ENCODE assay signal across 8 cellular contexts in genomic region chr3:137692803-137693431, GRCh38.
DNase-seq lines count a peak whose midpoint lies in the region; ATAC-seq and TF ChIP-seq lines count a peak whose summit lies in the region.

No MANE protein-coding gene starts in this region.

- H3K4me3 ChIP-seq in HEK293 (ENCODE audit: low read depth, low read length) (no peak overlapping the region), PC-3 (ENCODE audit: low read length) (no peak overlapping the region), mesenchymal stem cell (ENCODE audit: insufficient read depth in 1 of 2, low read depth in 1 of 2, low read length in 2 of 2) (no peak overlapping the region)

- H2AK5ac ChIP-seq in mesenchymal stem cell (ENCODE audit: low read length, severe bottlenecking) = no peak overlapping the region

- H4K20me1 ChIP-seq in PC-3 (ENCODE audit: low read length) = no peaks in the 10 kb centered on the region

- H3F3A ChIP-seq in PC-3 (ENCODE audit: low read length, unreplicated experiment) = no peaks in the 10 kb centered on the region

- H2BK5ac ChIP-seq in mesenchymal stem cell (ENCODE audit: low read depth, low read length, poor library complexity, severe bottlenecking) = no peak overlapping the region

- intact Hi-C loops in PC-3 (cut with micrococcal nuclease) = no loop called here

- H3K79me1 ChIP-seq in mesenchymal stem cell (replicated peaks; ENCODE audit: low read length, poor library complexity, severe bottlenecking) = no peaks in the 10 kb centered on the region

- H4K8ac ChIP-seq in mesenchymal stem cell (ENCODE audit: low read length) = no peak overlapping the region

- H3K36me3 ChIP-seq in HEK293 (ENCODE audit: control insufficient read depth in 2 of 2, insufficient read depth in 1 of 2, low read length in 2 of 2) (no peaks in the 10 kb centered on the region), PC-3 (ENCODE audit: low read depth, low read length) (no peaks in the 10 kb centered on the region), mesenchymal stem cell (ENCODE audit: control insufficient read depth in 1 of 2, insufficient read depth in 2 of 2, low read depth in 1 of 2, low read length in 2 of 2) (no peaks in the 10 kb centered on the region)

- H3K18ac ChIP-seq in mesenchymal stem cell (ENCODE audit: low read depth in 1 of 2, low read length in 2 of 2) = no peak overlapping the region

- H3K4me2 ChIP-seq in PC-3 (ENCODE audit: low read length) = no peak overlapping the region
- no peak overlapping the region for H3K4me2 ChIP-seq in mesenchymal stem cell (ENCODE audit: low read length, poor library complexity, severe bottlenecking)

- no peaks in the 10 kb centered on the region for H3K4me1 ChIP-seq in HEK293 (ENCODE audit: control insufficient read depth, insufficient read depth, low read length)
- H3K4me1 ChIP-seq in PC-3 (ENCODE audit: insufficient read depth, low read length) = no peaks in the 10 kb centered on the region
- H3K4me1 ChIP-seq in mesenchymal stem cell (ENCODE audit: control insufficient read depth, insufficient read depth, low read depth, low read length) = no peaks in the 10 kb centered on the region

- H2AFZ ChIP-seq in PC-3 (ENCODE audit: low read length) = no peak overlapping the region
- no peak overlapping the region for H2AFZ ChIP-seq in mesenchymal stem cell (ENCODE audit: low read depth, low read length)

- CTCF ChIA-PET in HEK293 (lab: Yijun Ruan, JAX) (interaction anchor here (0.6 to 2.8 kb wide), 9 partner anchors 10 to 593 kb away, joined by 3 to 11 read pairs (median 4); no protein-coding TSS in a partner anchor), PC-3 (lab: Charles Lee) (no interaction called here)

- no peak for ATAC-seq in PC-3

- H3K27me3 ChIP-seq in PC-3 (ENCODE audit: low read length) = no peaks in the 10 kb centered on the region
- no peaks in the 10 kb centered on the region for H3K27me3 ChIP-seq in mesenchymal stem cell (ENCODE audit: control insufficient read depth in 1 of 2, insufficient read depth in 1 of 2, low read length in 2 of 2)

- no peak overlapping the region for H3K23ac ChIP-seq in mesenchymal stem cell (ENCODE audit: low read length in 2 of 2)

- DNase-seq in DMS53 treated with DMSO at 0.1 percent for 48 hours (lab: John Stamatoyannopoulos, UW; ENCODE audit: unreplicated experiment) (peak; percentile 57), PC-3 (peak; percentile 19), kidney tubule cell (ENCODE audit: low spot score) (peak; percentile 25), mesenchymal stem cell (no peak), occipital lobe (lab: John Stamatoyannopoulos, UW) (no peak), epidermal melanocyte (ENCODE audit: insufficient read length, low spot score) (no peak), mesenteric fat pad (ENCODE audit: low spot score) (no peak)

- no peak overlapping the region for H3K14ac ChIP-seq in mesenchymal stem cell (ENCODE audit: low read length in 2 of 2)

- H3K9ac ChIP-seq in PC-3 (ENCODE audit: low read length) (no peak overlapping the region), mesenchymal stem cell (ENCODE audit: low read length) (no peak overlapping the region)

- H4K91ac ChIP-seq in mesenchymal stem cell (ENCODE audit: low read length) = no peak overlapping the region

- WGBS in mesenchymal stem cell = 31% methylated on average over 6 of the region's 6 CpGs

- no TSS peak for BruUV-seq in PC-3 (replicated peaks; lab: Mats Ljungman, UMichigan)

- H2BK15ac ChIP-seq in mesenchymal stem cell (ENCODE audit: low read depth, poor library complexity, severe bottlenecking) = no peak overlapping the region

- no peaks in the 10 kb centered on the region for H3K9me2 ChIP-seq in PC-3 (replicated peaks; ENCODE audit: low read length)

- H2BK120ac ChIP-seq in mesenchymal stem cell (ENCODE audit: low read depth, low read length) = no peak overlapping the region

- no peak overlapping the region for H3K27ac ChIP-seq in HEK293 (ENCODE audit: extremely low read depth, low read depth, low read length)
- no peak overlapping the region for H3K27ac ChIP-seq in PC-3 (ENCODE audit: low read length)
- H3K27ac ChIP-seq in mesenchymal stem cell (ENCODE audit: low read length, poor library complexity, severe bottlenecking) = no peak overlapping the region

- no peak overlapping the region for H3K4ac ChIP-seq in mesenchymal stem cell (ENCODE audit: low read depth in 1 of 2, low read length in 2 of 2)

- no peak overlapping the region for H2BK12ac ChIP-seq in mesenchymal stem cell (ENCODE audit: low read length in 2 of 2)

- POLR2A ChIA-PET in HEK293 (lab: Yijun Ruan, JAX) (no interaction called here), PC-3 (lab: Charles Lee; ENCODE audit: unreplicated experiment) (no interaction called here)

- TF ChIP-seq CTCF in HEK293 (tag by site-specific recombination; IDR thresholded peaks at IDR 0.05) = no peak
- peak; percentile 52 for TF ChIP-seq CTCF in PC-3 (conservative IDR thresholded peaks at IDR 0.05; ENCODE audit: low read depth, low read length)

- no peaks in the 10 kb centered on the region for H3K9me3 ChIP-seq in HEK293 (ENCODE audit: control insufficient read depth, insufficient read depth, low read depth, low read length)
- H3K9me3 ChIP-seq in PC-3 (ENCODE audit: low read length) = no peaks in the 10 kb centered on the region
- no peaks in the 10 kb centered on the region for H3K9me3 ChIP-seq in mesenchymal stem cell (ENCODE audit: control insufficient read depth, low read length)

- no peaks in the 10 kb centered on the region for H3K79me2 ChIP-seq in PC-3 (ENCODE audit: low read length)

TF ChIP-seq in HEK293, 187 proteins besides CTCF, POLR2A, EP300 and RAD21:
- TF ChIP-seq ZNF654 (tag by site-specific recombination; IDR thresholded peaks at IDR 0.05; ENCODE audit: low read depth) (peak; percentile 17; the same call in 1 of the 2 replicates), ZNF580 (tag by site-specific recombination; IDR thresholded peaks at IDR 0.05) (no peak)

Comparison
In these comparisons a context has a peak if more than half of its experiments do, and no peak if none do; other contexts are left out.
1. DNase-seq: peak in DMS53 treated with DMSO at 0.1 percent for 48 hours (single experiment), PC-3 (single experiment) and kidney tubule cell (single experiment); none in mesenchymal stem cell (single experiment), occipital lobe (single experiment), epidermal melanocyte (single experiment) and mesenteric fat pad (single experiment).